1 cellular context compared by ENCODE assay signal in genomic region chr4:118278473-118279274, GRCh38.
TF ChIP-seq lines count a peak whose summit lies in the region.

No MANE protein-coding gene starts in this region.

TF ChIP-seq in GM12878, 131 proteins besides CTCF, POLR2A, EP300 and RAD21 (continued from another document and continues in another):
- TF ChIP-seq USF1 (IDR thresholded peaks at IDR 0.05; ENCODE audit: borderline replicate concordance, extremely low read length, insufficient read depth, low read depth, low read length) = peak; percentile 69
- peak; percentile 97 for TF ChIP-seq SMAD5 (IDR thresholded peaks at IDR 0.05; ENCODE audit: low read depth)
- TF ChIP-seq NR2C2 (IDR thresholded peaks at IDR 0.05; ENCODE audit: borderline replicate concordance, control insufficient read depth, insufficient read length, low read depth) = no peak
- TF ChIP-seq JUNB (IDR thresholded peaks at IDR 0.05) = no peak
- peak; percentile 45 for TF ChIP-seq RUNX3 (IDR thresholded peaks at IDR 0.05; ENCODE audit: low read length)
- TF ChIP-seq E2F8 (IDR thresholded peaks at IDR 0.05; ENCODE audit: low read depth, partially characterized antibody) = no peak
- TF ChIP-seq FOS (IDR thresholded peaks at IDR 0.05; ENCODE audit: borderline replicate concordance, extremely low read depth, insufficient read length) = no peak
- no peak for TF ChIP-seq NFYA (IDR thresholded peaks at IDR 0.05; ENCODE audit: borderline replicate concordance, low read depth, low read length)
- TF ChIP-seq ZNF207 (IDR thresholded peaks at IDR 0.05; ENCODE audit: borderline replicate concordance) = no peak
- no peak for TF ChIP-seq KAT2A (conservative IDR thresholded peaks at IDR 0.05; ENCODE audit: control insufficient read depth, low read depth, low read length)
- TF ChIP-seq ZBTB40 (IDR thresholded peaks at IDR 0.05; ENCODE audit: borderline replicate concordance) = peak; percentile 70; the same call in 1 of the 2 replicates
- peak; percentile 88 for TF ChIP-seq TCF12 (IDR thresholded peaks at IDR 0.05; ENCODE audit: low read depth, low read length)
- no peak for TF ChIP-seq EZH2 (IDR thresholded peaks at IDR 0.05; ENCODE audit: borderline replicate concordance, control insufficient read depth, low read depth, low read length)
- 0 out of 2 replicates have a peak, but pooled peaks have one; percentile 55 for TF ChIP-seq HSF1 (IDR thresholded peaks at IDR 0.05; ENCODE audit: low read depth, low read length)
- peak; percentile 93 for TF ChIP-seq NBN (IDR thresholded peaks at IDR 0.05)
- no peak for TF ChIP-seq PBX3 (IDR thresholded peaks at IDR 0.05; ENCODE audit: insufficient replicate concordance, low read depth, low read length)
- peak in 1 of 2 experiments; percentile 92; a peak in 2 of 3 replicates for TF ChIP-seq EGR1 (IDR thresholded peaks at IDR 0.05; ENCODE audit: borderline replicate concordance in 1 of 2, low read depth in 2 of 2, low read length in 2 of 2)
- TF ChIP-seq LARP7 (IDR thresholded peaks at IDR 0.05) = peak; percentile 70
- peak; percentile 56 for TF ChIP-seq ATF2 (IDR thresholded peaks at IDR 0.05; ENCODE audit: low read length)
- no peak for TF ChIP-seq ESRRA (IDR thresholded peaks at IDR 0.05; ENCODE audit: low read length)
- 0 out of 2 replicates have a peak, but pooled peaks have one; percentile 29 for TF ChIP-seq RB1 (IDR thresholded peaks at IDR 0.05; ENCODE audit: borderline replicate concordance)
- TF ChIP-seq SKIL (IDR thresholded peaks at IDR 0.05; ENCODE audit: low read depth, poor library complexity, severe bottlenecking) = peak; percentile 48
- TF ChIP-seq SMARCA5 (IDR thresholded peaks at IDR 0.05) = no peak
- peak; percentile 22; the same call in 1 of the 2 replicates for TF ChIP-seq TARDBP (IDR thresholded peaks at IDR 0.05; ENCODE audit: borderline replicate concordance)
- TF ChIP-seq CBX5 (IDR thresholded peaks at IDR 0.05; ENCODE audit: low read depth) = no peak
- no peak for TF ChIP-seq ZNF592 (IDR thresholded peaks at IDR 0.05)
- peak; percentile 77 for TF ChIP-seq KLF5 (IDR thresholded peaks at IDR 0.05; ENCODE audit: partially characterized antibody)
- no peak for TF ChIP-seq PAX8 (IDR thresholded peaks at IDR 0.05)
- peak; percentile 41; the same call in 1 of the 2 replicates for TF ChIP-seq NFIC (IDR thresholded peaks at IDR 0.05; ENCODE audit: low read depth, low read length)
- TF ChIP-seq WRNIP1 (IDR thresholded peaks at IDR 0.05; ENCODE audit: borderline replicate concordance, low read depth, low read length) = no peak
- TF ChIP-seq USF2 (IDR thresholded peaks at IDR 0.05; ENCODE audit: borderline replicate concordance, low read depth, low read length) = peak; percentile 53
- TF ChIP-seq MYB (IDR thresholded peaks at IDR 0.05; ENCODE audit: borderline replicate concordance, low read depth, low read length) = no peak
- TF ChIP-seq YBX1 (IDR thresholded peaks at IDR 0.05) = no peak
- TF ChIP-seq ATF3 (IDR thresholded peaks at IDR 0.05; ENCODE audit: borderline replicate concordance, extremely low read depth, low read depth, low read length) = 0 out of 2 replicates have a peak, but pooled peaks have one; percentile 21
